ENCODE assay signal across 32 cellular contexts in genomic region chr2:123262856-123263255, GRCh38.
"Had no signal": no experiment of that assay in that cellular context is flagged by ENCODE, and none has a peak within 500 bp of the region (broad histone marks: within the 10 kb centered on the region; RNA-seq: fewer than 3 reads in every experiment).

No MANE protein-coding gene starts in this region.

- DNase-seq: activated effector memory CD4-positive, alpha-beta T cell treated with anti-CD3 and anti-CD28 coated beads, Interleukin-2, amount 50 U/mL, for 16 hours; activated effector memory CD4-positive, alpha-beta T cell treated with Interleukin-2 at 50 U/mL for 16 hours; activated gamma-delta T cell; activated gamma-delta T cell treated with Interleukin-2 at 50 U/mL for 16 hours; activated naive CD4-positive, alpha-beta T cell; activated naive CD4-positive, alpha-beta T cell treated with anti-CD3 and anti-CD28 coated beads, Interleukin-2, amount 50 U/mL, for 16 hours; activated naive CD4-positive, alpha-beta T cell treated with Interleukin-2 at 50 U/mL for 16 hours; activated naive CD8-positive, alpha-beta T cell treated with anti-CD3 and anti-CD28 coated beads for 36 hours; activated naive CD8-positive, alpha-beta T cell treated with anti-CD3 and anti-CD28 coated beads, Interleukin-2, amount 10 ng/mL, durations not matched to agents 7 days and 5 days; activated naive CD8-positive, alpha-beta T cell treated with anti-CD3 and anti-CD28 coated beads, Interleukin-2, amount 50 U/mL, for 24 hours; activated T-cell treated with anti-CD3 and anti-CD28 coated beads, Interleukin-2, amount 50 U/mL, for 1 hour; activated T-cell treated with anti-CD3 and anti-CD28 coated beads, Interleukin-2, amount 50 U/mL, for 24 hours; activated T-cell treated with anti-CD3 and anti-CD28 coated beads, Interleukin-2, amount 50 U/mL, for 4 hours; activated T-cell treated with anti-CD3 and anti-CD28 coated beads, Interleukin-2, amount 50 U/mL, for 48 hours; activated T-cell treated with anti-CD3 and anti-CD28 coated beads, Interleukin-2, amount 50 U/mL, for 72 hours; adrenal gland; amniotic stem cell; amygdala; anterior cingulate cortex; aorta; body of pancreas; brain microvascular endothelial cell; central memory CD4-positive, alpha-beta T cell; cerebellar nuclear complex had no signal

- H3K9me3 Mint-ChIP-seq: brain had no signal

- H3K36me3 Mint-ChIP-seq: activated naive CD4-positive, alpha-beta T cell treated with anti-CD3 and anti-CD28 coated beads, Interleukin-2, amount 50 U/mL, for 24 hours; activated naive CD8-positive, alpha-beta T cell; activated naive CD8-positive, alpha-beta T cell treated with anti-CD3 and anti-CD28 coated beads for 36 hours; activated naive CD8-positive, alpha-beta T cell treated with anti-CD3 and anti-CD28 coated beads, Interleukin-2, amount 10 ng/mL, durations not matched to agents 7 days and 5 days; brain had no signal

- H3K4me3 Mint-ChIP-seq: activated naive CD4-positive, alpha-beta T cell treated with anti-CD3 and anti-CD28 coated beads, Interleukin-2, amount 50 U/mL, for 24 hours; activated naive CD8-positive, alpha-beta T cell; activated naive CD8-positive, alpha-beta T cell treated with anti-CD3 and anti-CD28 coated beads for 36 hours; activated naive CD8-positive, alpha-beta T cell treated with anti-CD3 and anti-CD28 coated beads, Interleukin-2, amount 10 ng/mL, durations not matched to agents 7 days and 5 days; activated naive CD8-positive, alpha-beta T cell treated with anti-CD3 and anti-CD28 coated beads, Interleukin-2, amount 50 U/mL, for 24 hours; activated T-cell treated with anti-CD3 and anti-CD28 coated beads, Interleukin-2, amount 50 U/mL, for 24 hours; activated T-cell treated with anti-CD3 and anti-CD28 coated beads, Interleukin-2, amount 50 U/mL, for 4 hours; activated T-cell treated with anti-CD3 and anti-CD28 coated beads, Interleukin-2, amount 50 U/mL, for 72 hours; activated T-helper 1 cell treated with anti-CD3 and anti-CD28 coated beads, Interleukin-12 subunit alpha, Interleukin-12 subunit beta, Interleukin-2, Interleukin-4 antibody, amounts not matched to agents 30 ng/mL and 10 ng/mL and 1 ng/mL, durations not matched to agents 14 hours and 24 hours and 36 hours; activated T-helper 17 cell treated with anti-CD3 and anti-CD28 coated beads, Interleukin-2, amount 50 U/mL, for 72 hours; brain; central memory CD8-positive, alpha-beta T cell had no signal

- H3K27ac Mint-ChIP-seq: activated naive CD4-positive, alpha-beta T cell treated with anti-CD3 and anti-CD28 coated beads, Interleukin-2, amount 50 U/mL, for 24 hours; activated naive CD4-positive, alpha-beta T cell treated with anti-CD3 and anti-CD28 coated beads, Interleukin-2, amount 50 U/mL, for 72 hours; activated naive CD8-positive, alpha-beta T cell; activated naive CD8-positive, alpha-beta T cell treated with anti-CD3 and anti-CD28 coated beads for 36 hours; activated naive CD8-positive, alpha-beta T cell treated with anti-CD3 and anti-CD28 coated beads, Interleukin-2, amount 10 ng/mL, durations not matched to agents 7 days and 5 days; activated naive CD8-positive, alpha-beta T cell treated with anti-CD3 and anti-CD28 coated beads, Interleukin-2, amount 50 U/mL, for 24 hours; activated T-cell treated with anti-CD3 and anti-CD28 coated beads, Interleukin-2, amount 50 U/mL, for 24 hours; activated T-cell treated with anti-CD3 and anti-CD28 coated beads, Interleukin-2, amount 50 U/mL, for 72 hours; activated T-helper 1 cell treated with anti-CD3 and anti-CD28 coated beads, Interleukin-12 subunit alpha, Interleukin-12 subunit beta, Interleukin-2, Interleukin-4 antibody, amounts not matched to agents 30 ng/mL and 10 ng/mL and 1 ng/mL, durations not matched to agents 14 hours and 24 hours and 36 hours; activated T-helper 17 cell treated with anti-CD3 and anti-CD28 coated beads, Interleukin-2, amount 50 U/mL, for 72 hours; activated T-helper 2 cell treated with anti-CD3 and anti-CD28 coated beads, Interferon-gamma antibody, Interleukin-2, Interleukin-4, amounts not matched to agents 10 μg/mL and 5 μg/mL and 100 μg/mL, durations not matched to agents 14 hours and 24 hours and 36 hours; brain had no signal

- H3K27me3 Mint-ChIP-seq: activated naive CD4-positive, alpha-beta T cell treated with anti-CD3 and anti-CD28 coated beads, Interleukin-2, amount 50 U/mL, for 24 hours; activated naive CD8-positive, alpha-beta T cell; activated naive CD8-positive, alpha-beta T cell treated with anti-CD3 and anti-CD28 coated beads for 36 hours; activated naive CD8-positive, alpha-beta T cell treated with anti-CD3 and anti-CD28 coated beads, Interleukin-2, amount 10 ng/mL, durations not matched to agents 7 days and 5 days; activated naive CD8-positive, alpha-beta T cell treated with anti-CD3 and anti-CD28 coated beads, Interleukin-2, amount 50 U/mL, for 24 hours; activated T-cell treated with anti-CD3 and anti-CD28 coated beads, Interleukin-2, amount 50 U/mL, for 24 hours; activated T-helper 17 cell treated with anti-CD3 and anti-CD28 coated beads, Interleukin-2, amount 50 U/mL, for 72 hours; brain; central memory CD8-positive, alpha-beta T cell had no signal

- H3K4me1 Mint-ChIP-seq: activated naive CD4-positive, alpha-beta T cell treated with anti-CD3 and anti-CD28 coated beads, Interleukin-2, amount 50 U/mL, for 24 hours; activated naive CD8-positive, alpha-beta T cell treated with anti-CD3 and anti-CD28 coated beads for 36 hours; activated naive CD8-positive, alpha-beta T cell treated with anti-CD3 and anti-CD28 coated beads, Interleukin-2, amount 10 ng/mL, durations not matched to agents 7 days and 5 days; activated naive CD8-positive, alpha-beta T cell treated with anti-CD3 and anti-CD28 coated beads, Interleukin-2, amount 50 U/mL, for 24 hours; activated T-helper 17 cell treated with anti-CD3 and anti-CD28 coated beads, Interleukin-2, amount 50 U/mL, for 72 hours; brain; central memory CD8-positive, alpha-beta T cell had no signal
